7 cellular contexts compared by ENCODE assay signal in the genomic region with DNA sequence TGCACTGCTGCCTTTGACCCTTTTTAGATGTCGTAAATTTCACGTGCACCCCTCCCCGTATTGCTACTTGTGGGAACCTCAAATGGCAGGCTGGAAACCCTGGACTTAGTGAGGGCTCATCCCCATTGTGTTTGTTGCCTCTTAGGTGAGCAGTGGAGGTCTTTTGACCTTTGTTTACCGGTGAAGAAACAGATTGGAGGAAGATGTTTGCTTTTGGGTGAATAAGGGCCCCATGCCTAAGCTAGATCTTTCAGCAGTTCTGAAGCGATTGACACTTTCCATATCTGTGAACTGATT. TPM values are rescaled to one million over a fixed set of nuclear protein-coding genes. Genes with fewer than 3 reads are reported as not detected.
DNase-seq lines count a peak whose midpoint lies in the region; ATAC-seq and TF ChIP-seq lines count a peak whose summit lies in the region.

No MANE protein-coding gene starts in this region.

- ATAC-seq in GM21423 (IDR thresholded peaks at IDR 0.05; ENCODE audit: unreplicated experiment) (peak; percentile 20), gastrocnemius medialis (peak in 1 of 2 donors; percentile 1), GM19463 (IDR thresholded peaks at IDR 0.05; ENCODE audit: unreplicated experiment) (no peak)

- peak overlapping the region; percentile 73 for H3K4me3 ChIP-seq in OCI-LY1 (ENCODE audit: low read depth, low read length, poor library complexity, severe bottlenecking)
- peak overlapping the region; percentile 78 to 96 (median 91) for H3K4me3 ChIP-seq in esophagus muscularis mucosa
- peak overlapping the region; percentile 78 to 93 (median 84) for H3K4me3 ChIP-seq in gastrocnemius medialis

- DNase-seq in esophagus muscularis mucosa (ENCODE audit: extremely low spot score), result no peak
- no peak for DNase-seq in gastrocnemius medialis
- no peak for DNase-seq in midbrain (lab: John Stamatoyannopoulos, UW)
- no peak for DNase-seq in Ammon's horn (ENCODE audit: low spot score)

- 2% methylated on average over 5 of the region's 5 CpGs for WGBS in esophagus muscularis mucosa

- H3K27ac ChIP-seq in OCI-LY1 (ENCODE audit: low read depth, low read length, poor library complexity, severe bottlenecking) (peak overlapping the region; percentile 6), esophagus muscularis mucosa (replicated peaks in 1 of 4) (peak overlapping the region; percentile 95 to 100 (median 99)), gastrocnemius medialis (peak overlapping the region; percentile 96 to 100 (median 98))

- peak overlapping the region; percentile 83 for H3K4me2 ChIP-seq in OCI-LY1 (ENCODE audit: low read length)

- in situ Hi-C loops in gastrocnemius medialis (cut with MboI; ENCODE audit: low sequenced_read_pairs in 4 of 4), result no loop called here

- H4K20me1 ChIP-seq in OCI-LY1 (ENCODE audit: insufficient read depth, low read length), result no peaks in the 10 kb centered on the region

- TF ChIP-seq POLR2A in esophagus muscularis mucosa (IDR thresholded peaks at IDR 0.05; ENCODE audit: low read depth) (no peak), gastrocnemius medialis (IDR thresholded peaks at IDR 0.05) (no peak)

- peaks cover 34% of the 10 kb centered on the region for H3K4me1 ChIP-seq in OCI-LY1 (ENCODE audit: insufficient read depth, low read length, severe bottlenecking)
- H3K4me1 ChIP-seq in esophagus muscularis mucosa, result peaks cover 31 to 68% (median 59%) of the 10 kb centered on the region in 4 donors
- peaks cover 27 to 34% of the 10 kb centered on the region in 2 donors for H3K4me1 ChIP-seq in gastrocnemius medialis

- H3K9me3 ChIP-seq in OCI-LY1 (ENCODE audit: low read length) (no peaks in the 10 kb centered on the region), esophagus muscularis mucosa (no peaks in the 10 kb centered on the region), gastrocnemius medialis (no peaks in the 10 kb centered on the region)

- H3K36me3 ChIP-seq in OCI-LY1 (ENCODE audit: insufficient read depth, low read length) (peaks cover 14% of the 10 kb centered on the region), esophagus muscularis mucosa (peaks cover 2 to 16% (median 8%) of the 10 kb centered on the region in 4 donors), gastrocnemius medialis (peaks cover 0 to 6% of the 10 kb centered on the region in 2 donors)

- H3K9ac ChIP-seq in OCI-LY1 (ENCODE audit: low read length), result peak overlapping the region; percentile 90

- TF ChIP-seq EP300 in esophagus muscularis mucosa (IDR thresholded peaks at IDR 0.05), result no peak

- no peaks in the 10 kb centered on the region for H3F3A ChIP-seq in OCI-LY1 (ENCODE audit: insufficient read depth, low read length)

- H3K79me2 ChIP-seq in OCI-LY1 (ENCODE audit: insufficient read depth, low read length), result peaks cover 47% of the 10 kb centered on the region

- intact Hi-C loops in esophagus muscularis mucosa (cut with DNase I), result loop anchor here (2.0 kb wide), 1 partner anchor 19 kb away; no protein-coding TSS in a partner anchor
- intact Hi-C loops in gastrocnemius medialis (cut with DNase I; ENCODE audit: low total_unique reads), result loop anchor here (2.0 to 5.0 kb wide), 4 partner anchors 19 to 125 kb away; partner anchors contain the start of gene ZNF70

- TF ChIP-seq CTCF in OCI-LY1 (IDR thresholded peaks at IDR 0.05; ENCODE audit: low read length), result no peak
- no peak for TF ChIP-seq CTCF in esophagus muscularis mucosa (IDR thresholded peaks at IDR 0.05)
- no peak for TF ChIP-seq CTCF in gastrocnemius medialis (IDR thresholded peaks at IDR 0.05 in 4 of 5, conservative IDR thresholded peaks at IDR 0.05 in 1 of 5)

- no peaks in the 10 kb centered on the region for H3K27me3 ChIP-seq in OCI-LY1 (ENCODE audit: insufficient read depth, low read length)
- no peaks in the 10 kb centered on the region for H3K27me3 ChIP-seq in esophagus muscularis mucosa
- no peaks in the 10 kb centered on the region for H3K27me3 ChIP-seq in gastrocnemius medialis

- no peak overlapping the region for H2AFZ ChIP-seq in OCI-LY1 (ENCODE audit: low read length)

- no peaks in the 10 kb centered on the region for H3K9me2 ChIP-seq in OCI-LY1 (ENCODE audit: low read depth, low read length)

RNA-seq across cellular contexts. Expression of gene SMARCB1, which starts 0.8 kb away (rescaled TPM):
- total RNA-seq in esophagus muscularis mucosa, result 10 to 100 TPM; 28.8 to 55.6 (median 34.9) TPM
- 10 to 100 TPM; 37.8 to 65.6 (median 55.2) TPM for total RNA-seq in gastrocnemius medialis

RNA-seq across cellular contexts. Expression of gene MMP11, which starts 14.9 kb away (rescaled TPM):
- 1 to 10 TPM; 2.8 to 6.5 (median 5.4) TPM for total RNA-seq in esophagus muscularis mucosa
- 1 to 10 TPM in 2 of 4 donors, under 1 TPM in 1, not detected in 1; 0.91 to 3.6 (median 1.4) TPM for total RNA-seq in gastrocnemius medialis

RNA-seq across cellular contexts. Expression of gene CHCHD10, which starts 19.8 kb away (rescaled TPM):
- total RNA-seq in esophagus muscularis mucosa (10 to 100 TPM; 22.9 to 97.7 (median 44.6) TPM), gastrocnemius medialis (100 to 1,000 TPM; 157 to 290 (median 181) TPM)

RNA-seq across cellular contexts. Expression of gene C22orf15, which starts 24.8 kb away (rescaled TPM):
- under 1 TPM in 1 of 4 donors, not detected in 3; 0.58 TPM for total RNA-seq in esophagus muscularis mucosa
- not detected for total RNA-seq in gastrocnemius medialis

RNA-seq across cellular contexts. Expression of gene VPREB3, which starts 33.3 kb away (rescaled TPM):
- total RNA-seq in esophagus muscularis mucosa (not detected), gastrocnemius medialis (1 to 10 TPM in 1 of 4 donors, not detected in 3; 1.1 TPM)

Comparison
In these comparisons a context has a peak if more than half of its experiments do, and no peak if none do; other contexts are left out.
1. H3K27ac ChIP-seq: peak in every context shown above with its lines; median percentile 99 in esophagus muscularis mucosa; 98 in gastrocnemius medialis; 6 in OCI-LY1.